1 cellular context compared by ENCODE assay signal in the genomic region with DNA sequence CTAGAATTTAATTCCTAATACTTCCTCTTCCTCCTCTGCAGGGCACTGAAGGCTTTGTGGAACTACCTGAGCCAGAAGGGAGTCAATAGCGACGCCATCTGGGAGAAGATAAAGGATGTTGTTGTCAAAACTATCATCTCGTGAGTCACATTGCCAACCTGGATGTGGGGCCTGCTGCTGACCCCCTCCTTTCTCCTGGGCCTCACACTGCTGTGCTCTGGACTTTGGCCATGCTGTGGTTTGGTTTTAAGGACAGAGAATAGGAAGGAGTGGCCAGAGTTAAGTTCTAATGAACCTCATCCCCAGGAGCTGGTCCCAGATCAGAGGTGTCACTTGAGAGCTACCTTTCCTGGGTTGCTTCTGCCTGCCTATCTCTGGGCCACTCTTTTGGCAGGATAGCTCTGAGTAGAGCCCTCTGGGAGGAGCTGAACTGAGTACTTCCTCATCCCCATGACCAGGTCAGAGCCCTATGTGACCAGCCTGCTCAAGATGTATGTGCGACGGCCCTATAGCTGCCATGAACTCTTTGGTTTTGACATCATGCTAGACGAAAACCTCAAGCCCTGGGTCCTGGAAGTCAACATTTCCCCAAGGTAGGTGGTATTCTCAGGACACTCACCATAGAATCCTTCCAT.
TF ChIP-seq lines count a peak whose summit lies in the region.

No MANE protein-coding gene starts in this region.

TF ChIP-seq in HepG2, 621 proteins besides CTCF, POLR2A, EP300 and RAD21 (continued from another document and continues in another):
- TF ChIP-seq, protein P1, sequence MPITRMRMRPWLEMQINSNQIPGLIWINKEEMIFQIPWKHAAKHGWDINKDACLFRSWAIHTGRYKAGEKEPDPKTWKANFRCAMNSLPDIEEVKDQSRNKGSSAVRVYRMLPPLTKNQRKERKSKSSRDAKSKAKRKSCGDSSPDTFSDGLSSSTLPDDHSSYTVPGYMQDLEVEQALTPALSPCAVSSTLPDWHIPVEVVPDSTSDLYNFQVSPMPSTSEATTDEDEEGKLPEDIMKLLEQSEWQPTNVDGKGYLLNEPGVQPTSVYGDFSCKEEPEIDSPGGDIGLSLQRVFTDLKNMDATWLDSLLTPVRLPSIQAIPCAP (CRISPR knock-in tag; IDR thresholded peaks at IDR 0.05; ENCODE audit: low read depth), result no peak
- TF ChIP-seq ZNF280D (CRISPR knock-in tag; IDR thresholded peaks at IDR 0.05) (no peak), CCDC6 (CRISPR knock-in tag; IDR thresholded peaks at IDR 0.05) (peak; percentile 91; the same call in 1 of the 2 replicates), TCF7L2 (IDR thresholded peaks at IDR 0.05; ENCODE audit: low read depth, low read length) (no peak), KAT7 (CRISPR knock-in tag; IDR thresholded peaks at IDR 0.05; ENCODE audit: borderline replicate concordance) (0 out of 2 replicates have a peak, but pooled peaks have one; percentile 27), ZMAT5 (CRISPR knock-in tag; IDR thresholded peaks at IDR 0.05; ENCODE audit: borderline replicate concordance, low read depth) (no peak), ZBTB14 (CRISPR knock-in tag; IDR thresholded peaks at IDR 0.05) (no peak), AKAP8 (CRISPR knock-in tag; IDR thresholded peaks at IDR 0.05) (no peak), RFX5 (IDR thresholded peaks at IDR 0.05; ENCODE audit: low read depth, low read length) (no peak), HMG20A (CRISPR knock-in tag; IDR thresholded peaks at IDR 0.05; ENCODE audit: borderline replicate concordance) (peak; percentile 80), ZBTB7B (CRISPR knock-in tag; IDR thresholded peaks at IDR 0.05) (peak; percentile 79; the same call in 1 of the 2 replicates), AFF4 (CRISPR knock-in tag; IDR thresholded peaks at IDR 0.05) (no peak), MIER3 (CRISPR knock-in tag; IDR thresholded peaks at IDR 0.05; ENCODE audit: borderline replicate concordance) (peak; percentile 76; the same call in 1 of the 2 replicates), ZNF513 (CRISPR knock-in tag; conservative IDR thresholded peaks at IDR 0.05) (no peak), ZNF749 (CRISPR knock-in tag; IDR thresholded peaks at IDR 0.05; ENCODE audit: borderline replicate concordance) (peak; percentile 53; the same call in 1 of the 2 replicates), KIAA2018 (CRISPR knock-in tag; IDR thresholded peaks at IDR 0.05; ENCODE audit: borderline replicate concordance) (no peak), ZNF768 (CRISPR knock-in tag; IDR thresholded peaks at IDR 0.05) (no peak)
- TF ChIP-seq, protein P2, sequence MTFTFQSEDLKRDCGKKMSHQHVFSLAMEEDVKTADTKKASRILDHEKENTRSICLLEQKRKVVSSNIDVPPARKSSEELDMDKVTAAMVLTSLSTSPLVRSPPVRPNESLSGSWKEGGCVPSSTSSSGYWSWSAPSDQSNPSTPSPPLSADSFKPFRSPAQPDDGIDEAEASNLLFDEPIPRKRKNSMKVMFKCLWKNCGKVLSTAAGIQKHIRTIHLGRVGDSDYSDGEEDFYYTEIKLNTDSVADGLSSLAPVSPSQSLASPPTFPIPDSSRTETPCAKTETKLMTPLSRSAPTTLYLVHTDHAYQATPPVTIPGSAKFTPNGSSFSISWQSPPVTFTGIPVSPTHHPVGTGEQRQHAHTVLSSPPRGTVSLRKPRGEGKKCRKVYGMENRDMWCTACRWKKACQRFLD (CRISPR knock-in tag; IDR thresholded peaks at IDR 0.05; ENCODE audit: borderline replicate concordance), result no peak
- TF ChIP-seq, protein P3, sequence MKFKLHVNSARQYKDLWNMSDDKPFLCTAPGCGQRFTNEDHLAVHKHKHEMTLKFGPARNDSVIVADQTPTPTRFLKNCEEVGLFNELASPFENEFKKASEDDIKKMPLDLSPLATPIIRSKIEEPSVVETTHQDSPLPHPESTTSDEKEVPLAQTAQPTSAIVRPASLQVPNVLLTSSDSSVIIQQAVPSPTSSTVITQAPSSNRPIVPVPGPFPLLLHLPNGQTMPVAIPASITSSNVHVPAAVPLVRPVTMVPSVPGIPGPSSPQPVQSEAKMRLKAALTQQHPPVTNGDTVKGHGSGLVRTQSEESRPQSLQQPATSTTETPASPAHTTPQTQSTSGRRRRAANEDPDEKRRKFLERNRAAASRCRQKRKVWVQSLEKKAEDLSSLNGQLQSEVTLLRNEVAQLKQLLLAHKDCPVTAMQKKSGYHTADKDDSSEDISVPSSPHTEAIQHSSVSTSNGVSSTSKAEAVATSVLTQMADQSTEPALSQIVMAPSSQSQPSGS (CRISPR knock-in tag; IDR thresholded peaks at IDR 0.05), result peak; percentile 61; the same call in 1 of the 2 replicates
- TF ChIP-seq, protein P4, sequence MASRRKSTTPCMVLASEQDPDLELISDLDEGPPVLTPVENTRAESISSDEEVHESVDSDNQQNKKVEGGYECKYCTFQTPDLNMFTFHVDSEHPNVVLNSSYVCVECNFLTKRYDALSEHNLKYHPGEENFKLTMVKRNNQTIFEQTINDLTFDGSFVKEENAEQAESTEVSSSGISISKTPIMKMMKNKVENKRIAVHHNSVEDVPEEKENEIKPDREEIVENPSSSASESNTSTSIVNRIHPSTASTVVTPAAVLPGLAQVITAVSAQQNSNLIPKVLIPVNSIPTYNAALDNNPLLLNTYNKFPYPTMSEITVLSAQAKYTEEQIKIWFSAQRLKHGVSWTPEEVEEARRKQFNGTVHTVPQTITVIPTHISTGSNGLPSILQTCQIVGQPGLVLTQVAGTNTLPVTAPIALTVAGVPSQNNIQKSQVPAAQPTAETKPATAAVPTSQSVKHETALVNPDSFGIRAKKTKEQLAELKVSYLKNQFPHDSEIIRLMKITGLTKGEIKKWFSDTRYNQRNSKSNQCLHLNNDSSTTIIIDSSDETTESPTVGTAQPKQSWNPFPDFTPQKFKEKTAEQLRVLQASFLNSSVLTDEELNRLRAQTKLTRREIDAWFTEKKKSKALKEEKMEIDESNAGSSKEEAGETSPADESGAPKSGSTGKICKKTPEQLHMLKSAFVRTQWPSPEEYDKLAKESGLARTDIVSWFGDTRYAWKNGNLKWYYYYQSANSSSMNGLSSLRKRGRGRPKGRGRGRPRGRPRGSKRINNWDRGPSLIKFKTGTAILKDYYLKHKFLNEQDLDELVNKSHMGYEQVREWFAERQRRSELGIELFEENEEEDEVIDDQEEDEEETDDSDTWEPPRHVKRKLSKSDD (CRISPR knock-in tag; IDR thresholded peaks at IDR 0.05; ENCODE audit: low read depth), result no peak
